ENCODE assay signal across 17 cellular contexts in genomic region chr19:46273931-46274330, GRCh38. TPM values are rescaled to one million over a fixed set of nuclear protein-coding genes. Genes with fewer than 3 reads are reported as not detected.
"Had no signal": no experiment of that assay in that cellular context is flagged by ENCODE, and none has a peak within 500 bp of the region (broad histone marks: within the 10 kb centered on the region; RNA-seq: fewer than 3 reads in every experiment).

No MANE protein-coding gene starts in this region.

RNA-seq across cellular contexts. Expression of gene HIF3A, which starts 22.9 kb away (rescaled TPM):
- total RNA-seq: naive thymus-derived CD8-positive, alpha-beta T cell; osteoblast had no signal
- polyA plus RNA-seq: naive thymus-derived CD8-positive, alpha-beta T cell had no signal

RNA-seq across cellular contexts. Expression of gene IGFL1, which starts 44.4 kb away (rescaled TPM):
- total RNA-seq: hepatocyte; kidney epithelial cell; left ventricle myocardium inferior; lung; mucosa of gallbladder; naive thymus-derived CD8-positive, alpha-beta T cell; neural crest cell; osteoblast; pancreas; psoas muscle; sigmoid colon; skeletal muscle tissue; stomach; thyroid gland; transverse colon; upper lobe of left lung; urinary bladder had no signal
- polyA plus RNA-seq: hepatocyte; lung; naive thymus-derived CD8-positive, alpha-beta T cell; pancreas; psoas muscle; sigmoid colon had no signal
